ENCODE assay signal across 17 cellular contexts in the genomic region with DNA sequence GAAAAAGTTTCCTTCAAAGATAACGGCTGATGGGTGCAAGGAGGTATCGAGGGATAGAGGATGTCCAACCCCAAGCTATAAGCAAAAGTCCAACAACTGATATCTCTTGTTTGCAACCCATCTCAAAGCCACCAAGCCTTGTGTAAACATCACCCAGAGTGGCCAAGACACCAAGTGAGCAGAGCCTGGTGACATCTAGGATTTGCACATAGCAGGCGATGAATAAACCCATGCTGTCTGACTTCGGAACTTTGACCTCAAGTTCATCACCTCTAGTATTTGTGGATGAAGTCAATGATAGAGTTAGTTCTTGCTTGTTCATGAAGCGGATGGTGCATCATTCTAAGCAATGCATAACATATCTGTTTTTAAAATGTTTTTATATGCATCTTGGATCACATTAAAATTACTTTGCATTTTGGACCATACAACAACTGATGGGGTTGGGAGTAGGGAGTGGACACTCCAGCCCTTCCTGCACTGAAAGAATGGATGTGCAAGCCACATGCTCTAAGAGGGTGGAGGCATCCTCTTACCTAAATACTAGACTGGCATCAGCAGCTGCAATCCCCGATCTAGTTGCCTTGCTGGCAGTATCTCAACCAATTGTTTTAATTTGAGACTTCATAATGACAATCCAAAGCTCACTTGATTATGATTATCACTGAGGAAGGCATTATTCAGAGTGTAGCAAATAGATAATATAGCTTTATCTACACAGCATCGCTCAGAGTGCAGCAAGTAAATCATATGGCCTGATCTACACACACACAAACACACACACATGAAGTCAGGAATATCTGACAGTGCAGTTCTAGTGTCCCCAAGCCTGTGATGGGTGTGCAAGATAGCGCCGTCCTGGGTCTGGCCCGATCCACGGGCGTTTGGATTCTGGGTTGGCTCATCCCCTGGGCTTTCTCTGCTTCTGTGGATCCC.
DNase-seq lines count a peak whose midpoint lies in the region; ATAC-seq, FAIRE-seq and TF ChIP-seq lines count a peak whose summit lies in the region.
"Had no signal": no experiment of that assay in that cellular context is flagged by ENCODE, and none has a peak within 500 bp of the region (broad histone marks: within the 10 kb centered on the region; RNA-seq: fewer than 3 reads in every experiment).

No MANE protein-coding gene starts in this region.

- H3K9me3 Mint-ChIP-seq in activated T-cell treated with anti-CD3 and anti-CD28 coated beads, Interleukin-2, amount 50 U/mL, for 24 hours, result no peaks in the 10 kb centered on the region
- H3K9me3 Mint-ChIP-seq: activated CD4-positive, alpha-beta T cell treated with anti-CD3 and anti-CD28 coated beads, Interleukin-2, amount 10 ng/mL, durations not matched to agents 7 days and 5 days; activated naive CD8-positive, alpha-beta T cell treated with anti-CD3 and anti-CD28 coated beads, Interleukin-2, amount 10 ng/mL, durations not matched to agents 7 days and 5 days; neural crest cell had no signal

- H3K9me1 ChIP-seq in K562 (ENCODE audit: control insufficient read depth, insufficient read depth, low read length), result no peaks in the 10 kb centered on the region

- H3K36me3 Mint-ChIP-seq in activated T-cell treated with anti-CD3 and anti-CD28 coated beads, Interleukin-2, amount 50 U/mL, for 24 hours (ENCODE audit: low read depth), result no peaks in the 10 kb centered on the region

- peaks cover 87% of the 10 kb centered on the region for H3K27me3 Mint-ChIP-seq in activated T-cell treated with anti-CD3 and anti-CD28 coated beads, Interleukin-2, amount 50 U/mL, for 24 hours

- FAIRE-seq in K562 (lab: Jason Lieb, UNC), result no peak
- FAIRE-seq: D721Med had no signal

- no peak overlapping the region for H3K4me3 Mint-ChIP-seq in activated T-cell treated with anti-CD3 and anti-CD28 coated beads, Interleukin-2, amount 50 U/mL, for 24 hours
- H3K4me3 Mint-ChIP-seq: activated CD4-positive, alpha-beta T cell treated with anti-CD3 and anti-CD28 coated beads, Interleukin-2, amount 10 ng/mL, durations not matched to agents 7 days and 5 days; endodermal cell; neural crest cell had no signal

- H3K9me3 ChIP-seq in left ventricle myocardium inferior (replicated peaks) (no peaks in the 10 kb centered on the region), right cardiac atrium (ENCODE audit: control insufficient read depth, low read length) (no peaks in the 10 kb centered on the region), K562 (replicated peaks; ENCODE audit: control insufficient read depth, insufficient read depth, low read depth, low read length) (no peaks in the 10 kb centered on the region), psoas muscle (no peaks in the 10 kb centered on the region)
- H3K9me3 ChIP-seq: HAP-1, SJSA1 had no signal

- H3K27ac Mint-ChIP-seq in activated T-cell treated with anti-CD3 and anti-CD28 coated beads, Interleukin-2, amount 50 U/mL, for 24 hours, result no peak overlapping the region

- no peak overlapping the region for H3K9ac ChIP-seq in K562 (ENCODE audit: insufficient read depth in 1 of 2, low read depth in 2 of 2, low read length in 2 of 2)

- H3K4me2 ChIP-seq in K562 (ENCODE audit: insufficient read depth, low read length), result no peak overlapping the region

- no peak overlapping the region for H2AFZ ChIP-seq in K562 (ENCODE audit: low read depth, low read length)

- TF ChIP-seq RAD21 in K562 (CRISPR knock-in tag; conservative IDR thresholded peaks at IDR 0.05 in 1 of 2, IDR thresholded peaks at IDR 0.05 in 1 of 2), result no peak

- peak overlapping the region; percentile 62 for H3K27ac ChIP-seq in left ventricle myocardium inferior (replicated peaks)
- H3K27ac ChIP-seq in right cardiac atrium (ENCODE audit: low read length), result no peak overlapping the region
- no peak overlapping the region for H3K27ac ChIP-seq in K562 (ENCODE audit: extremely low read depth, low read depth, low read length)
- H3K27ac ChIP-seq in psoas muscle, result peak overlapping the region; percentile 73

- intact Hi-C loops in left ventricle myocardium inferior (cut with micrococcal nuclease) (no loop called here), right cardiac atrium (cut with DNase I) (no loop called here), K562 (cut with micrococcal nuclease) (no loop called here), psoas muscle (cut with DNase I) (loop anchor here (5.0 to 10.0 kb wide), 5 partner anchors 59 to 182 kb away; a partner anchor contains a TSS)

- 76% methylated on average over 12 of the region's 12 CpGs for WGBS in right cardiac atrium
- WGBS in K562 (ENCODE audit: insufficient coverage, low coverage, missing lambda C conversion rate), result 15% methylated on average over 12 of the region's 12 CpGs
- WGBS in psoas muscle, 3 donors, result 62 to 75% (median 65%) methylated on average over 12 of the region's 12 CpGs

- CTCF ChIA-PET in K562 (lab: Yijun Ruan, JAX; ENCODE audit: low intra/inter-chr PET ratio), result no interaction called here

- no TSS peak for BruUV-seq in K562 (replicated peaks; lab: Mats Ljungman, UMichigan)

- DNase-seq in left ventricle myocardium inferior (no peak), right cardiac atrium (no peak), K562 (ENCODE audit: extremely low read depth in 1 of 4, low spot score in 3 of 4) (peak in 1 of 4 experiments; percentile 11), psoas muscle (no peak), SHP77 (lab: John Stamatoyannopoulos, UW) (no peak)
- no peak for DNase-seq in activated T-cell treated with anti-CD3 and anti-CD28 coated beads, Interleukin-2, amount 50 U/mL, for 24 hours
- DNase-seq in stimulated activated CD4-positive, alpha-beta T cell treated with anti-CD3 and anti-CD28 coated beads, Interleukin-2, amount 100 ng/mL, for 24 hours, result no peak
- DNase-seq in activated effector memory CD4-positive, alpha-beta T cell treated with anti-CD3 and anti-CD28 coated beads, Interleukin-2, amount 50 U/mL, for 16 hours, result no peak
- DNase-seq: activated CD4-positive, alpha-beta T cell treated with anti-CD3 and anti-CD28 coated beads, Interleukin-2, amount 10 ng/mL, durations not matched to agents 7 days and 5 days; activated naive CD8-positive, alpha-beta T cell treated with anti-CD3 and anti-CD28 coated beads, Interleukin-2, amount 10 ng/mL, durations not matched to agents 7 days and 5 days; activated T-cell treated with anti-CD3 and anti-CD28 coated beads for 4 hours; caudate nucleus; endodermal cell had no signal

- no peaks in the 10 kb centered on the region for H3K36me3 ChIP-seq in left ventricle myocardium inferior
- H3K36me3 ChIP-seq in K562 (ENCODE audit: control insufficient read depth, insufficient read depth, low read length), result no peaks in the 10 kb centered on the region
- H3K36me3 ChIP-seq in psoas muscle (ENCODE audit: insufficient read depth in 1 of 2, low read depth in 1 of 2), result no peaks in the 10 kb centered on the region
- H3K36me3 ChIP-seq: HAP-1, SJSA1 had no signal

- no peak for TF ChIP-seq CTCF in left ventricle myocardium inferior (IDR thresholded peaks at IDR 0.05; ENCODE audit: borderline replicate concordance)
- no peak for TF ChIP-seq CTCF in K562 (IDR thresholded peaks at IDR 0.05 in 2 of 3, conservative IDR thresholded peaks at IDR 0.05 in 1 of 3; ENCODE audit: insufficient read depth in 2 of 3, low read depth in 1 of 3, low read length in 3 of 3)
- TF ChIP-seq CTCF in psoas muscle (IDR thresholded peaks at IDR 0.05), result no peak

- no peak for TF ChIP-seq POLR2A in K562 (conservative IDR thresholded peaks at IDR 0.05)

- H3K27me3 ChIP-seq in left ventricle myocardium inferior (ENCODE audit: low read depth) (no peaks in the 10 kb centered on the region), right cardiac atrium (ENCODE audit: control insufficient read depth, insufficient read depth) (no peaks in the 10 kb centered on the region), K562 (ENCODE audit: control insufficient read depth in 2 of 2, insufficient read depth in 2 of 2, low read length in 2 of 2) (peaks cover 40 to 53% of the 10 kb centered on the region in 2 experiments), psoas muscle (ENCODE audit: insufficient read depth in 3 of 3, low read length in 2 of 3) (no peaks in the 10 kb centered on the region)
- H3K27me3 ChIP-seq: SJSA1 had no signal

- no peak overlapping the region for H3K4me3 ChIP-seq in left ventricle myocardium inferior
- H3K4me3 ChIP-seq in right cardiac atrium (ENCODE audit: low read length), result no peak overlapping the region
- no peak overlapping the region for H3K4me3 ChIP-seq in K562
- H3K4me3 ChIP-seq in psoas muscle, result peak overlapping the region; percentile 53
- H3K4me3 ChIP-seq: HAP-1, SJSA1 had no signal

- no peak for TF ChIP-seq EP300 in K562 (IDR thresholded peaks at IDR 0.05; ENCODE audit: low read length)

- peaks cover 24% of the 10 kb centered on the region for H3K4me1 Mint-ChIP-seq in activated T-cell treated with anti-CD3 and anti-CD28 coated beads, Interleukin-2, amount 50 U/mL, for 24 hours (ENCODE audit: low read depth)

- no peaks in the 10 kb centered on the region for H3K79me2 ChIP-seq in K562 (ENCODE audit: control insufficient read depth, insufficient read depth, low read length)

- H4K20me1 ChIP-seq in K562 (replicated peaks; ENCODE audit: control insufficient read depth, insufficient read depth, low read length), result 0 out of 2 replicates have a peak, but pooled peaks cover 4% of the 10 kb centered on the region

- ATAC-seq in right cardiac atrium, result no peak
- no peak for ATAC-seq in K562
- ATAC-seq in psoas muscle, result peak in 1 of 4 donors; percentile 28

- POLR2A ChIA-PET in K562 (lab: Yijun Ruan, JAX), result interaction anchor here (1.1 kb wide), 1 partner anchor 49 kb away, joined by 3 read pairs; no protein-coding TSS in a partner anchor

- in situ Hi-C loops in K562 (cut with MboI), result no loop called here

- H3K4me1 ChIP-seq in left ventricle myocardium inferior (peaks cover 78% of the 10 kb centered on the region), right cardiac atrium (ENCODE audit: control insufficient read depth, insufficient read depth, low read length) (peaks cover 14% of the 10 kb centered on the region), K562 (replicated peaks in 1 of 2; ENCODE audit: control insufficient read depth in 2 of 2, insufficient read depth in 2 of 2, low read length in 2 of 2) (peaks cover 13 to 23% of the 10 kb centered on the region in 2 experiments), psoas muscle (peaks cover 71% of the 10 kb centered on the region)
- H3K4me1 ChIP-seq: HAP-1 had no signal

TF ChIP-seq in K562, 482 proteins besides CTCF, POLR2A, EP300 and RAD21:
- TF ChIP-seq ZEB2 (IDR thresholded peaks at IDR 0.05), result no peak
- 0 out of 4 replicates have a peak, but pooled peaks of 1 of the 2 experiments have one; percentile 21 for TF ChIP-seq FOXA3 (CRISPR knock-in tag; conservative IDR thresholded peaks at IDR 0.05 in 1 of 2, IDR thresholded peaks at IDR 0.05 in 1 of 2)
- TF ChIP-seq SMARCA5 (IDR thresholded peaks at IDR 0.05), result 0 out of 2 replicates have a peak, but pooled peaks have one; percentile 1

Comparison
In these comparisons a context has a peak if more than half of its experiments do, and no peak if none do; other contexts are left out.
1. H3K27ac ChIP-seq: peak in left ventricle myocardium inferior (single experiment) and psoas muscle (single experiment); none in right cardiac atrium (single experiment) and K562 (single experiment).
2. intact Hi-C loops: an anchor here in psoas muscle (5.0 to 10.0 kb wide); none called in left ventricle myocardium inferior, right cardiac atrium and K562.